16 cellular contexts compared by ENCODE assay signal in genomic region chr22:39546889-39547586, GRCh38. TPM values are rescaled to one million over a fixed set of nuclear protein-coding genes. Genes with fewer than 3 reads are reported as not detected.
A peak's percentile ranks its signal among the peaks of the same experiment; 100 is the strongest.
DNase-seq lines count a peak whose midpoint lies in the region; ATAC-seq and TF ChIP-seq lines count a peak whose summit lies in the region.
"Had no signal": no experiment of that assay in that cellular context is flagged by ENCODE, and none has a peak within 500 bp of the region (broad histone marks: within the 10 kb centered on the region; RNA-seq: fewer than 3 reads in every experiment).

No MANE protein-coding gene starts in this region.

- H3K9me3 Mint-ChIP-seq in activated CD4-positive, alpha-beta T cell treated with anti-CD3 and anti-CD28 coated beads, Interleukin-2, amount 10 ng/mL, durations not matched to agents 7 days and 5 days, result no peaks in the 10 kb centered on the region
- H3K9me3 Mint-ChIP-seq: activated CD4-positive, alpha-beta memory T cell treated with anti-CD3 and anti-CD28 coated beads for 36 hours; GM23338 had no signal

- POLR2A ChIA-PET in activated CD4-positive, alpha-beta T cell treated with anti-CD3 and anti-CD28 coated beads, Interleukin-2, amount 10 ng/mL, durations not matched to agents 7 days and 5 days (lab: Charles Lee), result no interaction called here

- H3K4me1 ChIP-seq in adipocyte (ENCODE audit: control insufficient read depth, insufficient read depth, low read length) (peaks cover 3% of the 10 kb centered on the region), upper lobe of right lung (no peaks in the 10 kb centered on the region)

- CTCF ChIA-PET in activated CD4-positive, alpha-beta T cell treated with anti-CD3 and anti-CD28 coated beads, Interleukin-2, amount 10 ng/mL, durations not matched to agents 7 days and 5 days (lab: Charles Lee), result interaction anchor here (3.5 kb wide), 1 partner anchor 12 kb away, joined by 24 read pairs; no protein-coding TSS in a partner anchor

- no peak overlapping the region for H3K27ac Mint-ChIP-seq in activated CD4-positive, alpha-beta T cell treated with anti-CD3 and anti-CD28 coated beads, Interleukin-2, amount 10 ng/mL, durations not matched to agents 7 days and 5 days
- H3K27ac Mint-ChIP-seq: GM23338 had no signal

- H3K9ac ChIP-seq in adipocyte (ENCODE audit: low read length), result no peak overlapping the region

- H3K27me3 ChIP-seq in adipocyte (replicated peaks; ENCODE audit: control insufficient read depth, insufficient read depth, low read length) (peaks cover 63% of the 10 kb centered on the region), upper lobe of right lung (peaks cover 75% of the 10 kb centered on the region)

- no peaks in the 10 kb centered on the region for H3K9me3 ChIP-seq in adipocyte (ENCODE audit: control insufficient read depth, low read length)
- H3K9me3 ChIP-seq in upper lobe of right lung, result no peaks in the 10 kb centered on the region
- H3K9me3 ChIP-seq: thoracic aorta had no signal

- peaks cover 18% of the 10 kb centered on the region for H3K4me1 Mint-ChIP-seq in activated CD4-positive, alpha-beta T cell treated with anti-CD3 and anti-CD28 coated beads, Interleukin-2, amount 10 ng/mL, durations not matched to agents 7 days and 5 days

- H3K27me3 Mint-ChIP-seq in activated CD4-positive, alpha-beta T cell treated with anti-CD3 and anti-CD28 coated beads, Interleukin-2, amount 10 ng/mL, durations not matched to agents 7 days and 5 days, result peaks cover 40% of the 10 kb centered on the region

- H3K36me3 Mint-ChIP-seq in activated CD4-positive, alpha-beta T cell treated with anti-CD3 and anti-CD28 coated beads, Interleukin-2, amount 10 ng/mL, durations not matched to agents 7 days and 5 days (ENCODE audit: low read depth), result no peaks in the 10 kb centered on the region
- H3K36me3 Mint-ChIP-seq: activated CD4-positive, alpha-beta memory T cell treated with anti-CD3 and anti-CD28 coated beads for 36 hours; naive thymus-derived CD8-positive, alpha-beta T cell had no signal

- TF ChIP-seq CTCF in upper lobe of right lung (IDR thresholded peaks at IDR 0.05), result no peak

- DNase-seq in COLO829 (ENCODE audit: low spot score) (peak; percentile 41), Kasumi-1 (lab: John Stamatoyannopoulos, UW) (peak; percentile 34 to 46), adipocyte (ENCODE audit: low read depth) (peak; percentile 50), inferior parietal cortex (ENCODE audit: extremely low spot score) (peak; percentile 55), NCI-H345 treated with DMSO at 0.1 percent for 48 hours (lab: John Stamatoyannopoulos, UW; ENCODE audit: unreplicated experiment) (no peak), upper lobe of right lung (no peak)
- DNase-seq in activated CD4-positive, alpha-beta T cell treated with anti-CD3 and anti-CD28 coated beads, Interleukin-2, amount 10 ng/mL, durations not matched to agents 7 days and 5 days, result no peak
- DNase-seq: activated CD4-positive, alpha-beta memory T cell treated with anti-CD3 and anti-CD28 coated beads for 36 hours; activated gamma-delta T cell treated with Interleukin-2 at 50 U/mL for 16 hours; cortex of kidney; naive thymus-derived CD8-positive, alpha-beta T cell; NCI-H146 had no signal

- no peak overlapping the region for H3K27ac ChIP-seq in upper lobe of right lung
- H3K27ac ChIP-seq: thoracic aorta had no signal

- no peak overlapping the region for H3K4me3 ChIP-seq in adipocyte (ENCODE audit: low read length)
- no peak overlapping the region for H3K4me3 ChIP-seq in upper lobe of right lung
- H3K4me3 ChIP-seq: GM23338, thoracic aorta had no signal

- intact Hi-C loops in upper lobe of right lung (cut with DNase I), result no loop called here

- no peak for ATAC-seq in HG02610 (IDR thresholded peaks at IDR 0.05; ENCODE audit: unreplicated experiment)
- no peak for ATAC-seq in upper lobe of right lung
- ATAC-seq: GM23338; naive thymus-derived CD8-positive, alpha-beta T cell had no signal

- H3K4me3 Mint-ChIP-seq in activated CD4-positive, alpha-beta T cell treated with anti-CD3 and anti-CD28 coated beads, Interleukin-2, amount 10 ng/mL, durations not matched to agents 7 days and 5 days, result no peak overlapping the region
- H3K4me3 Mint-ChIP-seq: activated CD4-positive, alpha-beta memory T cell treated with anti-CD3 and anti-CD28 coated beads for 36 hours; GM23338; naive thymus-derived CD8-positive, alpha-beta T cell had no signal

- H3K36me3 ChIP-seq in adipocyte (ENCODE audit: control insufficient read depth, insufficient read depth, low read length, severe bottlenecking), result no peaks in the 10 kb centered on the region
- H3K36me3 ChIP-seq in upper lobe of right lung, result no peaks in the 10 kb centered on the region
- H3K36me3 ChIP-seq: thoracic aorta had no signal

RNA-seq across cellular contexts. Expression of gene RPS19BP1, which starts 14.5 kb away (rescaled TPM):
- 10 to 100 TPM; 51.8 to 69.3 TPM for total RNA-seq in activated CD4-positive, alpha-beta T cell treated with anti-CD3 and anti-CD28 coated beads, Interleukin-2, amount 10 ng/mL, durations not matched to agents 7 days and 5 days
- total RNA-seq in upper lobe of right lung, result 72.5 TPM

RNA-seq across cellular contexts. Expression of gene CACNA1I, which starts 23.5 kb away (rescaled TPM):
- total RNA-seq in activated CD4-positive, alpha-beta T cell treated with anti-CD3 and anti-CD28 coated beads, Interleukin-2, amount 10 ng/mL, durations not matched to agents 7 days and 5 days, result 1 to 10 TPM; 8.4 to 9.3 TPM
- 0.32 TPM for total RNA-seq in upper lobe of right lung
- total RNA-seq: skeletal muscle tissue had no signal

RNA-seq across cellular contexts. Expression of gene ATF4, which starts 26.7 kb away (rescaled TPM):
- 100 to 1,000 TPM; 372 to 437 TPM for total RNA-seq in activated CD4-positive, alpha-beta T cell treated with anti-CD3 and anti-CD28 coated beads, Interleukin-2, amount 10 ng/mL, durations not matched to agents 7 days and 5 days
- 327 TPM for total RNA-seq in upper lobe of right lung

RNA-seq across cellular contexts. Expression of gene MIEF1, which starts 44.9 kb away (rescaled TPM):
- 10 to 100 TPM; 34.8 to 40.0 TPM for total RNA-seq in activated CD4-positive, alpha-beta T cell treated with anti-CD3 and anti-CD28 coated beads, Interleukin-2, amount 10 ng/mL, durations not matched to agents 7 days and 5 days
- 24.3 TPM for total RNA-seq in upper lobe of right lung

Comparison
In these comparisons a context has a peak if more than half of its experiments do, and no peak if none do; other contexts are left out.
1. DNase-seq: peak in COLO829 (single experiment), Kasumi-1 (2 of 2), adipocyte (single experiment) and inferior parietal cortex (single experiment); none in activated CD4-positive, alpha-beta T cell treated with anti-CD3 and anti-CD28 coated beads, Interleukin-2, amount 10 ng/mL, durations not matched to agents 7 days and 5 days (single experiment), NCI-H345 treated with DMSO at 0.1 percent for 48 hours (single experiment) and upper lobe of right lung (single experiment).